Comparison of ENCODE assay signal across 8 cellular contexts in genomic region chr6:42783177-42783875, GRCh38. TPM values are rescaled to one million over a fixed set of nuclear protein-coding genes. Genes with fewer than 3 reads are reported as not detected.
DNase-seq lines count a peak whose midpoint lies in the region; ATAC-seq and TF ChIP-seq lines count a peak whose summit lies in the region.

No MANE protein-coding gene starts in this region.

- peak overlapping the region; percentile 96 for H3K9ac ChIP-seq in OCI-LY1 (ENCODE audit: low read length)

- no peak for TF ChIP-seq POLR2A in esophagus squamous epithelium (IDR thresholded peaks at IDR 0.05)

- H3F3A ChIP-seq in OCI-LY1 (ENCODE audit: insufficient read depth, low read length), result no peaks in the 10 kb centered on the region

- H3K4me3 ChIP-seq in OCI-LY1 (ENCODE audit: low read depth, low read length, poor library complexity, severe bottlenecking) (peak overlapping the region; percentile 78), esophagus squamous epithelium (peak overlapping the region; percentile 78 to 94 (median 88))

- H3K9me2 ChIP-seq in OCI-LY1 (ENCODE audit: low read depth, low read length), result no peaks in the 10 kb centered on the region

- H3K27me3 ChIP-seq in OCI-LY1 (ENCODE audit: insufficient read depth, low read length) (no peaks in the 10 kb centered on the region), esophagus squamous epithelium (no peaks in the 10 kb centered on the region)

- intact Hi-C loops in esophagus squamous epithelium (cut with DNase I), result loop anchor here (5.0 kb wide), 1 partner anchor 36 kb away; the partner anchor contains the start of gene TBCC

- peaks cover 70% of the 10 kb centered on the region for H3K4me1 ChIP-seq in OCI-LY1 (ENCODE audit: insufficient read depth, low read length, severe bottlenecking)
- H3K4me1 ChIP-seq in esophagus squamous epithelium, result peaks cover 2 to 73% (median 11%) of the 10 kb centered on the region in 3 donors

- H3K4me2 ChIP-seq in OCI-LY1 (ENCODE audit: low read length), result peak overlapping the region; percentile 90

- peaks cover 49% of the 10 kb centered on the region for H3K79me2 ChIP-seq in OCI-LY1 (ENCODE audit: insufficient read depth, low read length)

- peak overlapping the region; percentile 89 for H3K27ac ChIP-seq in OCI-LY1 (ENCODE audit: low read depth, low read length, poor library complexity, severe bottlenecking)
- peak overlapping the region; percentile 99 to 100 (median 99) for H3K27ac ChIP-seq in esophagus squamous epithelium

- H4K20me1 ChIP-seq in OCI-LY1 (ENCODE audit: insufficient read depth, low read length), result no peaks in the 10 kb centered on the region

- H2AFZ ChIP-seq in OCI-LY1 (ENCODE audit: low read length), result no peak overlapping the region

- ATAC-seq in HG03442 (IDR thresholded peaks at IDR 0.05; ENCODE audit: unreplicated experiment), result peak; percentile 39

- WGBS in esophagus squamous epithelium, 2 donors, result 0% methylated on average over 2 of the region's 79 CpGs

- DNase-seq in NCI-H1417 (lab: John Stamatoyannopoulos, UW) (peak; percentile 72 to 87 (median 86)), NCI-H1417 treated with DMSO at 0.1 percent for 48 hours (lab: John Stamatoyannopoulos, UW) (no peak), esophagus squamous epithelium (lab: John Stamatoyannopoulos, UW) (no peak), myocyte (ENCODE audit: low read depth) (peak; percentile 80)
- DNase-seq in activated T-cell treated with anti-CD3 and anti-CD28 coated beads, Interleukin-2, amount 50 U/mL, for 1 hour, result peak; percentile 88
- peak; percentile 37 to 69 for DNase-seq in stimulated activated CD8-positive, alpha-beta memory T cell treated with anti-CD3 and anti-CD28 coated beads, Interleukin-7, amount 100 ng/mL, for 4 hours (ENCODE audit: low read depth in 2 of 2)

- peaks cover 14% of the 10 kb centered on the region; the same call in 1 of the 2 replicates for H3K36me3 ChIP-seq in OCI-LY1 (ENCODE audit: insufficient read depth, low read length)
- peaks cover 0 to 2% (median 0%) of the 10 kb centered on the region in 3 donors for H3K36me3 ChIP-seq in esophagus squamous epithelium

- H3K9me3 ChIP-seq in OCI-LY1 (ENCODE audit: low read length) (no peaks in the 10 kb centered on the region), esophagus squamous epithelium (no peaks in the 10 kb centered on the region)

- peak; percentile 4; the same call in 1 of the 2 replicates for TF ChIP-seq CTCF in OCI-LY1 (IDR thresholded peaks at IDR 0.05; ENCODE audit: low read length)
- no peak for TF ChIP-seq CTCF in esophagus squamous epithelium (IDR thresholded peaks at IDR 0.05)

RNA-seq across cellular contexts. Expression of gene BICRAL, which starts 1.5 kb away (rescaled TPM):
- total RNA-seq in esophagus squamous epithelium, result 10 to 100 TPM in 2 of 4 donors, 1 to 10 TPM in 2; 5.8 to 13.9 (median 8.9) TPM
- 4.3 and 4.7 TPM in 2 replicates for total RNA-seq in myocyte
- polyA plus RNA-seq in myocyte (2012), result 4.9 TPM

RNA-seq across cellular contexts. Expression of gene TBCC, which starts 37.4 kb away (rescaled TPM):
- 10 to 100 TPM; 16.2 to 32.9 (median 24.8) TPM for total RNA-seq in esophagus squamous epithelium
- 44.3 and 45.2 TPM in 2 replicates for total RNA-seq in myocyte
- 20.9 TPM for polyA plus RNA-seq in myocyte (2012)

Comparison
In these comparisons a context has a peak if more than half of its experiments do, and no peak if none do; other contexts are left out.
1. DNase-seq: peak in NCI-H1417 (3 of 3), activated T-cell treated with anti-CD3 and anti-CD28 coated beads, Interleukin-2, amount 50 U/mL, for 1 hour (single experiment), myocyte (single experiment) and stimulated activated CD8-positive, alpha-beta memory T cell treated with anti-CD3 and anti-CD28 coated beads, Interleukin-7, amount 100 ng/mL, for 4 hours (2 of 2); none in NCI-H1417 treated with DMSO at 0.1 percent for 48 hours (single experiment) and esophagus squamous epithelium (single experiment).